23 cellular contexts compared by ENCODE assay signal in the genomic region with DNA sequence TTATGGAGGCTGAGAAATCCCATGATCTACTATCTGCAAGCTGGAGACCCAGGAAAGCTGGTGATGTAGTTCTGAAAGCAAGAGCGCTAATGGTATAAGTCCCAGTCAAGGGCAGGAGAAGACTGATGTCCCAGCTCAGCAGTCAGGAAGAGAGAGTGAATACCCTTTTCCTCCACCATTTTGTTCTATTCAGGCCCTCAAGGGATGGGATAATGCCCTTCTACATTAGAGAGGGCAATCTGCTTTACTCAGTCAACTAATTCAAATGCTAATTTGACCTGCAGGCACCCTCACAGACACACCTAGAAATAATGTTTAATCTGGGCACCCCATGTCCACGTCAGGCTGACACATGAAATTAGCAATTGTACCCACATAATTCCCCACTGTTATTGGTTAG.
"Had no signal": no experiment of that assay in that cellular context is flagged by ENCODE, and none has a peak within 500 bp of the region (broad histone marks: within the 10 kb centered on the region; RNA-seq: fewer than 3 reads in every experiment).

No MANE protein-coding gene starts in this region.

- FAIRE-seq: HTR-8/SVneo had no signal

- H3K27ac ChIP-seq: HL-60, RWPE1 had no signal

- H3K27me3 ChIP-seq: MG63 had no signal

- H3K36me3 ChIP-seq: MG63 had no signal

- H3K9ac ChIP-seq: SK-N-SH had no signal

- H3K4me2 ChIP-seq: SK-N-SH had no signal

- H3K4me3 ChIP-seq: MG63 had no signal

- ATAC-seq: Panc1 had no signal

- DNase-seq: Karpas-422, KG1, MG63, NCI-H1092, NCI-H1105 treated with DMSO at 0.1 percent for 48 hours, NCI-H1417 treated with DMSO at 0.1 percent for 48 hours, NCI-H146, NCI-H1694 treated with DMSO at 0.1 percent for 48 hours, NCI-H1930, NCI-H2081, NCI-H2107, NCI-H226, NCI-H446, NCI-H510A, NCI-H524 treated with DMSO at 0.1 percent for 48 hours, NCI-H69, NCI-H774, SHP77, SK-N-SH had no signal

- H3K9me3 ChIP-seq: MG63, SK-N-SH had no signal
